25 cellular contexts compared by ENCODE assay signal in genomic region chr11:83472831-83473230, GRCh38.
"Had no signal": no experiment of that assay in that cellular context is flagged by ENCODE, and none has a peak within 500 bp of the region (broad histone marks: within the 10 kb centered on the region; RNA-seq: fewer than 3 reads in every experiment).

No MANE protein-coding gene starts in this region.

- H3K27me3 Mint-ChIP-seq: natural killer cell treated with Interleukin-12 subunit alpha and Interleukin-12 subunit beta and Interleukin-15 and Interleukin-18, amount 100 ng/mL, for 72 hours; type B pancreatic cell had no signal

- DNase-seq: hippocampal formation; kidney; left colon; left lung; mesendoderm; midbrain; mucosa of descending colon; naive thymus-derived CD4-positive, alpha-beta T cell; ovary; right lobe of liver; stimulated activated CD4-positive, alpha-beta T cell treated with anti-CD3 and anti-CD28 coated beads, Interleukin-12 subunit alpha, Interleukin-12 subunit beta, amount 100 ng/mL, for 4 hours; stimulated activated CD4-positive, alpha-beta T cell treated with anti-CD3 and anti-CD28 coated beads, Interleukin-15, amount 100 ng/mL, for 24 hours; stimulated activated CD4-positive, alpha-beta T cell treated with anti-CD3 and anti-CD28 coated beads, Interleukin-2, amount 100 ng/mL, for 24 hours; stimulated activated CD4-positive, alpha-beta T cell treated with anti-CD3 and anti-CD28 coated beads, Interleukin-4, amount 100 ng/mL, for 1 hour; stimulated activated naive B cell treated with anti-CD40 and anti-IgM and Interleukin-4, amounts not matched to agents 10 μg/mL and 1 μg/mL and 100 μg/mL, for 72 hours; stimulated activated naive CD8-positive, alpha-beta T cell treated with anti-CD3 and anti-CD28 coated beads, Interleukin-15, Interleukin-2, amounts not matched to agents 100 U/mL and 50 U/mL, for 24 hours; stomach; tibial artery had no signal

- ATAC-seq: left colon; left lung; mucosa of descending colon; naive thymus-derived CD4-positive, alpha-beta T cell; natural killer cell treated with Interleukin-12 subunit alpha and Interleukin-12 subunit beta and Interleukin-15 and Interleukin-18, amount 100 ng/mL, for 72 hours; right lobe of liver; stimulated activated naive CD8-positive, alpha-beta T cell treated with anti-CD3 and anti-CD28 coated beads, Interleukin-15, Interleukin-2, amounts not matched to agents 100 U/mL and 50 U/mL, for 24 hours had no signal

- H3K27ac Mint-ChIP-seq: naive thymus-derived CD4-positive, alpha-beta T cell; natural killer cell treated with Interleukin-12 subunit alpha and Interleukin-12 subunit beta and Interleukin-15 and Interleukin-18, amount 100 ng/mL, for 72 hours; progenitor cell of endocrine pancreas; stimulated activated naive B cell treated with anti-CD40 and anti-IgM and Interleukin-4, amounts not matched to agents 10 μg/mL and 1 μg/mL and 100 μg/mL, for 72 hours; type B pancreatic cell had no signal

- H3K4me1 Mint-ChIP-seq: naive thymus-derived CD4-positive, alpha-beta T cell had no signal

- H3K27ac ChIP-seq: left lung, ovary, right atrium auricular region, right lobe of liver, stomach, thoracic aorta, tibial artery, vagina had no signal

- H3K9me3 ChIP-seq: left lung, mucosa of descending colon, ovary, right atrium auricular region, right lobe of liver, stomach, thoracic aorta, tibial artery, vagina had no signal

- H3K4me1 ChIP-seq: left lung, right atrium auricular region, right lobe of liver, stomach, tibial artery, vagina had no signal

- H3K9me3 Mint-ChIP-seq: stimulated activated naive B cell treated with anti-CD40 and anti-IgM and Interleukin-4, amounts not matched to agents 10 μg/mL and 1 μg/mL and 100 μg/mL, for 72 hours; type B pancreatic cell had no signal

- H3K4me3 ChIP-seq: left lung, lung, mucosa of descending colon, ovary, right atrium auricular region, right lobe of liver, stomach, thoracic aorta, tibial artery, vagina had no signal

- H3K36me3 Mint-ChIP-seq: naive thymus-derived CD4-positive, alpha-beta T cell; natural killer cell treated with Interleukin-12 subunit alpha and Interleukin-12 subunit beta and Interleukin-15 and Interleukin-18, amount 100 ng/mL, for 72 hours; stimulated activated naive B cell treated with anti-CD40 and anti-IgM and Interleukin-4, amounts not matched to agents 10 μg/mL and 1 μg/mL and 100 μg/mL, for 72 hours; type B pancreatic cell had no signal

- H3K36me3 ChIP-seq: left lung, ovary, right atrium auricular region, right lobe of liver, stomach, thoracic aorta, tibial artery, vagina had no signal

- H3K4me3 Mint-ChIP-seq: natural killer cell treated with Interleukin-12 subunit alpha and Interleukin-12 subunit beta and Interleukin-15 and Interleukin-18, amount 100 ng/mL, for 72 hours; stimulated activated naive B cell treated with anti-CD40 and anti-IgM and Interleukin-4, amounts not matched to agents 10 μg/mL and 1 μg/mL and 100 μg/mL, for 72 hours; type B pancreatic cell had no signal

- H3K27me3 ChIP-seq: left lung, ovary, right atrium auricular region, right lobe of liver, stomach, tibial artery, vagina had no signal
